Comparison of ENCODE assay signal across 8 cellular contexts in genomic region chr10:30002438-30003266, GRCh38. TPM values are rescaled to one million over a fixed set of nuclear protein-coding genes. Genes with fewer than 3 reads are reported as not detected.
DNase-seq lines count a peak whose midpoint lies in the region; ATAC-seq and TF ChIP-seq lines count a peak whose summit lies in the region.

No MANE protein-coding gene starts in this region.

- DNase-seq in KG1 (lab: John Stamatoyannopoulos, UW) (peak; percentile 31), heart left ventricle (peak; percentile 65 to 86 (median 80)), aorta (peak; percentile 86 to 92)
- peak; percentile 58 for DNase-seq in activated naive CD4-positive, alpha-beta T cell treated with anti-CD3 and anti-CD28 coated beads, Interleukin-2, amount 50 U/mL, for 16 hours

- H3K36me3 ChIP-seq in heart left ventricle = no peaks in the 10 kb centered on the region
- no peaks in the 10 kb centered on the region for H3K36me3 ChIP-seq in rectal smooth muscle tissue (ENCODE audit: control insufficient read depth, insufficient read depth, low read length)
- no peaks in the 10 kb centered on the region for H3K36me3 ChIP-seq in aorta (ENCODE audit: control insufficient read depth in 1 of 2, insufficient read depth in 2 of 2, low read length in 1 of 2)

- H3K9me3 ChIP-seq in heart left ventricle = peaks cover 0 to 6% (median 0%) of the 10 kb centered on the region in 12 donors
- H3K9me3 ChIP-seq in aorta (ENCODE audit: control insufficient read depth, low read length) = no peaks in the 10 kb centered on the region

- intact Hi-C loops in heart left ventricle (cut with DNase I) (loop anchor here in 6 of 10 donors (2.0 to 10.0 kb wide), 6 partner anchors 75 to 408 kb away; no protein-coding TSS in a partner anchor), aorta (cut with DNase I) (loop anchor here (5.0 to 10.0 kb wide), 5 partner anchors 145 to 488 kb away; no protein-coding TSS in a partner anchor)

- peak; percentile 88 for ATAC-seq in SK-N-SH treated with all-trans-retinoic acid at 6 μM for 48 hours
- peak; percentile 63 to 70 (median 65) for ATAC-seq in heart left ventricle
- ATAC-seq in aorta (ENCODE audit: low FRiP score) = peak; percentile 66
- ATAC-seq in GM21737 (IDR thresholded peaks at IDR 0.05; ENCODE audit: unreplicated experiment) = no peak

- H3K4me3 ChIP-seq in GM12875 (ENCODE audit: low read depth, low read length) (no peak overlapping the region), heart left ventricle (no peak overlapping the region), rectal smooth muscle tissue (ENCODE audit: low read length) (no peak overlapping the region), aorta (ENCODE audit: low read length in 2 of 2) (no peak overlapping the region)

- no peak overlapping the region for H3K9ac ChIP-seq in rectal smooth muscle tissue (ENCODE audit: low read length)

- peak; percentile 90 for TF ChIP-seq CTCF in GM12875 (IDR thresholded peaks at IDR 0.05; ENCODE audit: borderline replicate concordance, insufficient read depth, low read depth, low read length)
- TF ChIP-seq CTCF in heart left ventricle (IDR thresholded peaks at IDR 0.05) = peak; percentile 54 to 81 (median 70)

- H3K4me1 ChIP-seq in heart left ventricle = peaks cover 8 to 36% (median 27%) of the 10 kb centered on the region in 12 donors
- peaks cover 29% of the 10 kb centered on the region for H3K4me1 ChIP-seq in rectal smooth muscle tissue (ENCODE audit: control insufficient read depth, insufficient read depth, low read length)
- peaks cover 0 to 4% of the 10 kb centered on the region in 2 donors for H3K4me1 ChIP-seq in aorta (ENCODE audit: control insufficient read depth in 1 of 2, insufficient read depth in 2 of 2, low read length in 2 of 2)

- 53 to 63% (median 55%) methylated on average over 15 to 16 of the region's 16 CpGs for WGBS in heart left ventricle, 4 donors
- WGBS in aorta, 2 donors = 30 to 32% methylated on average over 16 of the region's 16 CpGs

- TF ChIP-seq POLR2A in heart left ventricle (IDR thresholded peaks at IDR 0.05) = no peak

- H3K27me3 ChIP-seq in heart left ventricle (no peaks in the 10 kb centered on the region), rectal smooth muscle tissue (ENCODE audit: control insufficient read depth, insufficient read depth, low read length) (no peaks in the 10 kb centered on the region), aorta (ENCODE audit: control insufficient read depth in 1 of 2, insufficient read depth in 2 of 2, low read length in 1 of 2) (no peaks in the 10 kb centered on the region)

- H3K27ac ChIP-seq in heart left ventricle (peak overlapping the region in 3 of 12 donors; percentile 70 to 79 (median 78)), rectal smooth muscle tissue (ENCODE audit: low read depth, low read length) (peak overlapping the region; percentile 28), aorta (ENCODE audit: low read depth in 1 of 2, low read length in 2 of 2) (peak overlapping the region; percentile 87 to 99)

TF ChIP-seq in SK-N-SH treated with all-trans-retinoic acid at 6 μM for 48 hours, 23 proteins besides CTCF, POLR2A, EP300 and RAD21:
- TF ChIP-seq PATZ1 (CRISPR knock-in tag; IDR thresholded peaks at IDR 0.05; ENCODE audit: borderline replicate concordance) = no peak
- TF ChIP-seq OSR1 (CRISPR knock-in tag; IDR thresholded peaks at IDR 0.05) = no peak
- no peak for TF ChIP-seq ZFP3 (CRISPR knock-in tag; IDR thresholded peaks at IDR 0.05)
- no peak for TF ChIP-seq BACH2 (CRISPR knock-in tag; IDR thresholded peaks at IDR 0.05; ENCODE audit: borderline replicate concordance)
- TF ChIP-seq ARNTL (CRISPR knock-in tag; IDR thresholded peaks at IDR 0.05; ENCODE audit: borderline replicate concordance, low read depth) = no peak
- TF ChIP-seq ESRRG (CRISPR knock-in tag; IDR thresholded peaks at IDR 0.05) = no peak
- TF ChIP-seq ZNF70 (CRISPR knock-in tag; IDR thresholded peaks at IDR 0.05) = no peak
- TF ChIP-seq PPARA (CRISPR knock-in tag; IDR thresholded peaks at IDR 0.05; ENCODE audit: borderline replicate concordance) = no peak
- no peak for TF ChIP-seq GLIS3 (CRISPR knock-in tag; IDR thresholded peaks at IDR 0.05)
- no peak for TF ChIP-seq ZNF565 (CRISPR knock-in tag; conservative IDR thresholded peaks at IDR 0.05; ENCODE audit: low read depth)
- TF ChIP-seq, protein P1, sequence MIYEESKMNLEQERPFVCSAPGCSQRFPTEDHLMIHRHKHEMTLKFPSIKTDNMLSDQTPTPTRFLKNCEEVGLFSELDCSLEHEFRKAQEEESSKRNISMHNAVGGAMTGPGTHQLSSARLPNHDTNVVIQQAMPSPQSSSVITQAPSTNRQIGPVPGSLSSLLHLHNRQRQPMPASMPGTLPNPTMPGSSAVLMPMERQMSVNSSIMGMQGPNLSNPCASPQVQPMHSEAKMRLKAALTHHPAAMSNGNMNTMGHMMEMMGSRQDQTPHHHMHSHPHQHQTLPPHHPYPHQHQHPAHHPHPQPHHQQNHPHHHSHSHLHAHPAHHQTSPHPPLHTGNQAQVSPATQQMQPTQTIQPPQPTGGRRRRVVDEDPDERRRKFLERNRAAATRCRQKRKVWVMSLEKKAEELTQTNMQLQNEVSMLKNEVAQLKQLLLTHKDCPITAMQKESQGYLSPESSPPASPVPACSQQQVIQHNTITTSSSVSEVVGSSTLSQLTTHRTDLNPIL (CRISPR knock-in tag; IDR thresholded peaks at IDR 0.05; ENCODE audit: low read depth) = no peak
- TF ChIP-seq TOX (CRISPR knock-in tag; IDR thresholded peaks at IDR 0.05; ENCODE audit: borderline replicate concordance) = no peak
- no peak for TF ChIP-seq RARB (CRISPR knock-in tag; IDR thresholded peaks at IDR 0.05)
- TF ChIP-seq, protein P2, sequence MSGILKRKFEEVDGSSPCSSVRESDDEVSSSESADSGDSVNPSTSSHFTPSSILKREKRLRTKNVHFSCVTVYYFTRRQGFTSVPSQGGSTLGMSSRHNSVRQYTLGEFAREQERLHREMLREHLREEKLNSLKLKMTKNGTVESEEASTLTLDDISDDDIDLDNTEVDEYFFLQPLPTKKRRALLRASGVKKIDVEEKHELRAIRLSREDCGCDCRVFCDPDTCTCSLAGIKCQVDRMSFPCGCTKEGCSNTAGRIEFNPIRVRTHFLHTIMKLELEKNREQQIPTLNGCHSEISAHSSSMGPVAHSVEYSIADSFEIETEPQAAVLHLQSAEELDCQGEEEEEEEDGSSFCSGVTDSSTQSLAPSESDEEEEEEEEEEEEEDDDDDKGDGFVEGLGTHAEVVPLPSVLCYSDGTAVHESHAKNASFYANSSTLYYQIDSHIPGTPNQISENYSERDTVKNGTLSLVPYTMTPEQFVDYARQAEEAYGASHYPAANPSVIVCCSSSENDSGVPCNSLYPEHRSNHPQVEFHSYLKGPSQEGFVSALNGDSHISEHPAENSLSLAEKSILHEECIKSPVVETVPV (CRISPR knock-in tag; IDR thresholded peaks at IDR 0.05) = no peak
- no peak for TF ChIP-seq SNAI2 (CRISPR knock-in tag; IDR thresholded peaks at IDR 0.05)
- no peak for TF ChIP-seq TCF4 (CRISPR knock-in tag; IDR thresholded peaks at IDR 0.05; ENCODE audit: borderline replicate concordance)
- TF ChIP-seq ZFP30 (CRISPR knock-in tag; IDR thresholded peaks at IDR 0.05) = no peak
- TF ChIP-seq CSDC2 (CRISPR knock-in tag; IDR thresholded peaks at IDR 0.05) = no peak

RNA-seq across cellular contexts. Expression of gene JCAD, which starts 56.7 kb away (rescaled TPM):
- 10 to 100 TPM; 10.4 to 51.7 (median 22.7) TPM for total RNA-seq in heart left ventricle
- polyA plus RNA-seq in heart left ventricle = 10 to 100 TPM; 10.4 to 10.5 TPM
- 10 to 100 TPM; 53.0 to 82.4 TPM for total RNA-seq in aorta
- 10 to 100 TPM; 13.6 to 47.3 TPM for polyA plus RNA-seq in aorta

Comparison
In these comparisons a context has a peak if more than half of its experiments do, and no peak if none do; other contexts are left out.
1. DNase-seq: peak in every context shown above with its lines; median percentile 89 in aorta; 80 in heart left ventricle; 58 in activated naive CD4-positive, alpha-beta T cell treated with anti-CD3 and anti-CD28 coated beads, Interleukin-2, amount 50 U/mL, for 16 hours; 31 in KG1.